22 cellular contexts compared by ENCODE assay signal in genomic region chr6:41013473-41014153, GRCh38. TPM values are rescaled to one million over a fixed set of nuclear protein-coding genes. Genes with fewer than 3 reads are reported as not detected.
A peak's percentile ranks its signal among the peaks of the same experiment; 100 is the strongest.
DNase-seq lines count a peak whose midpoint lies in the region; ATAC-seq, FAIRE-seq and TF ChIP-seq lines count a peak whose summit lies in the region.
"Had no signal": no experiment of that assay in that cellular context is flagged by ENCODE, and none has a peak within 500 bp of the region (broad histone marks: within the 10 kb centered on the region; RNA-seq: fewer than 3 reads in every experiment).

No MANE protein-coding gene starts in this region.

- 45 to 76% (median 52%) methylated on average over 5 of the region's 5 CpGs for WGBS in small intestine, 3 donors

- no peaks in the 10 kb centered on the region for H3K27me3 ChIP-seq in small intestine (ENCODE audit: control insufficient read depth in 2 of 2, insufficient read depth in 2 of 2, low read length in 2 of 2)
- H3K27me3 ChIP-seq: BE2C, SJCRH30 had no signal

- H3K36me3 ChIP-seq in small intestine (ENCODE audit: control insufficient read depth in 2 of 2, insufficient read depth in 2 of 2, low read length in 2 of 2): no peaks in the 10 kb centered on the region
- H3K36me3 ChIP-seq: BE2C, SJCRH30 had no signal

- no peak for FAIRE-seq in small intestine (lab: Jason Lieb, UNC)
- FAIRE-seq: GM12891, GM18507 had no signal

- H3K27ac ChIP-seq in VCaP (peak overlapping the region; percentile 30; the same call in 1 of the 2 replicates), small intestine (ENCODE audit: low read depth in 1 of 2, low read length in 1 of 2) (no peak overlapping the region)
- H3K27ac ChIP-seq: SJCRH30 had no signal

- H3K4me1 ChIP-seq in small intestine (ENCODE audit: control insufficient read depth in 2 of 2, insufficient read depth in 1 of 2, low read depth in 1 of 2, low read length in 1 of 2): no peaks in the 10 kb centered on the region
- H3K4me1 ChIP-seq: BE2C, SJCRH30 had no signal

- no peak for TF ChIP-seq CTCF in VCaP (conservative IDR thresholded peaks at IDR 0.05)

- no peak overlapping the region for H3K4me3 ChIP-seq in small intestine (ENCODE audit: low read depth in 1 of 2, low read length in 2 of 2)
- H3K4me3 ChIP-seq: SJCRH30 had no signal

- peak; percentile 42 for DNase-seq in HK-2 (ENCODE audit: unreplicated experiment)
- no peak for DNase-seq in left lobe of liver (ENCODE audit: low spot score)
- peak; percentile 59 for DNase-seq in small intestine
- no peak for DNase-seq in putamen (ENCODE audit: low spot score)
- DNase-seq in activated CD4-positive, alpha-beta T cell treated with anti-CD3 and anti-CD28 coated beads, Interleukin-2, amount 50 U/mL, for 48 hours: no peak
- DNase-seq in stimulated activated CD4-positive, alpha-beta T cell treated with anti-CD3 and anti-CD28 coated beads, Interleukin-1b, Interleukin-23, amount 100 ng/mL, for 48 hours: no peak
- DNase-seq: BE2C; CD4-positive, alpha-beta memory T cell; GF-D8; GOT3; KG1; NCI-H1092; NCI-H146; NCI-H2081; NCI-H226; NCI-H526 treated with DMSO at 0.1 percent for 48 hours; NK-92 treated with Interleukin-12 subunit alpha and Interleukin-12 subunit beta, amount 100 ng/mL, for 24 hours; SJCRH30 had no signal

- ATAC-seq in left lobe of liver: peak; percentile 75

- H3K9me3 ChIP-seq in small intestine (ENCODE audit: control insufficient read depth, low read depth): no peaks in the 10 kb centered on the region
- H3K9me3 ChIP-seq: BE2C, SJCRH30 had no signal

RNA-seq across cellular contexts. Expression of gene UNC5CL, which starts 25.4 kb away (rescaled TPM):
- total RNA-seq in left lobe of liver: 9.3 TPM
- 10 to 100 TPM; 31.9 to 57.7 (median 32.8) TPM for polyA plus RNA-seq in small intestine

RNA-seq across cellular contexts. Expression of gene TSPO2, which starts 28.7 kb away (rescaled TPM):
- 0.30 TPM for total RNA-seq in left lobe of liver
- polyA plus RNA-seq in small intestine: 1 to 10 TPM in 2 of 3 donors, not detected in 1; 1.1 to 1.9 TPM
- total RNA-seq: CD4-positive, alpha-beta memory T cell; OCI-LY7; SJCRH30 had no signal
- polyA plus RNA-seq: CD4-positive, alpha-beta memory T cell had no signal

RNA-seq across cellular contexts. Expression of gene APOBEC2, which starts 39.4 kb away (rescaled TPM):
- total RNA-seq in left lobe of liver: not detected
- 1 to 10 TPM in 2 of 3 donors, under 1 TPM in 1; 0.64 to 5.1 (median 3.1) TPM for polyA plus RNA-seq in small intestine
- total RNA-seq: CD4-positive, alpha-beta memory T cell; OCI-LY7 had no signal

RNA-seq across cellular contexts. Expression of gene OARD1, which starts 58.5 kb away (rescaled TPM):
- 22.4 TPM for total RNA-seq in left lobe of liver
- polyA plus RNA-seq in small intestine: 10 to 100 TPM; 31.3 to 45.1 (median 42.0) TPM

RNA-seq across cellular contexts. Expression of gene NFYA, which starts 59.2 kb away (rescaled TPM):
- 7.7 TPM for total RNA-seq in left lobe of liver
- 1 to 10 TPM; 4.6 to 8.6 (median 5.8) TPM for polyA plus RNA-seq in small intestine

Comparison
In these comparisons a context has a peak if more than half of its experiments do, and no peak if none do; other contexts are left out.
1. DNase-seq: peak in HK-2 (single experiment) and small intestine (single experiment); none in left lobe of liver (single experiment), putamen (single experiment), activated CD4-positive, alpha-beta T cell treated with anti-CD3 and anti-CD28 coated beads, Interleukin-2, amount 50 U/mL, for 48 hours (0 of 2) and stimulated activated CD4-positive, alpha-beta T cell treated with anti-CD3 and anti-CD28 coated beads, Interleukin-1b, Interleukin-23, amount 100 ng/mL, for 48 hours (single experiment).